ENCODE assay signal across 1 cellular context in the genomic region with DNA sequence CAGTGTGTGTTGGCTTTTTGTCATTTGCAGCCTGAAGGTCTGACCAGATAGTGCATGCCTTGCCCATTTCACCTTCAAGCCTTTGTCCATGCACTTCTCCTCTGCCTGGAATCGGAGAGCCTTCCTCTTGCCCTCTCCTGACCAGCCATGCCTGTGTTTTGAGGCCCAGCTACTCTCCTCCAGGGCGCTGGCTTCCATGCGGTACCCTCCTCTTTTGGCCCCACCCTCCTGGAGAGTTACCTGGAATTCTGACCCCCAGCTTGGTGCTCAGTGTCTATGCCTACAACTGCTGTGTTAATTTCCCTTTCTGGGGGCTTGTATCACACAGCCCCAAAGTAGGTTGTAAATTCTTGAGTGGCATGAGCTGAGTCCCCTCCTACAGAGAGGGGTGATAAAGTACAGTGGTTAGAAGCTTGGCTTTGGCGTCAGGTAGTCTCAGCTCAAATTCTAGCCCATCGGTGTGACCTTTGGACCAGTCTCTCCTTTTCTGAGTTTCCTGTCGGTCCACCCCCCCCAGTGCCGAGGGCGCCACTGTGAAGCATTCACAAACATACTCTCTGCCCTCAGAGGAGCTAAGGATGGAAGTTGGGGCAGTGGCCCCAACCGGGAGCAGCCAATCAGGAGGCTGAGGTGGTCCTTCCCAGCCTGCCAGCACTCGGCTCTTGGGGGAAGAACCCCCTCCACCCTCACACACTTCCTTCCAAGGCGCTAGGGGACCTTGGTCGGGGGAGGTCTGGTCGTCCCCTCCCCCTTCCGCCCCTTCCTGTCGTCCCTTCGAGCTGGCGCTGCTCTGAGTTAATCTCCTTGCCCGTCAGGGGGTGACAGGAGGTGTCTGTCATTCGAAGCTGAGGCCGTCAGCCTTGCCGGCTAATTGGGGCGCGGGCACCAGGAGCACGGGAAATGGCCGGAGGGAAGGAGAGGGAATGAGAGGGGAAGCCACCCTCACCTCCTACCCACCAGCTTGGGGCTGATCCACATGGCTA.
TF ChIP-seq lines count a peak whose summit lies in the region.

No MANE protein-coding gene starts in this region.

TF ChIP-seq in WTC11, 78 proteins besides CTCF, POLR2A, EP300 and RAD21 (continued from another document):
- TF ChIP-seq, protein P1, sequence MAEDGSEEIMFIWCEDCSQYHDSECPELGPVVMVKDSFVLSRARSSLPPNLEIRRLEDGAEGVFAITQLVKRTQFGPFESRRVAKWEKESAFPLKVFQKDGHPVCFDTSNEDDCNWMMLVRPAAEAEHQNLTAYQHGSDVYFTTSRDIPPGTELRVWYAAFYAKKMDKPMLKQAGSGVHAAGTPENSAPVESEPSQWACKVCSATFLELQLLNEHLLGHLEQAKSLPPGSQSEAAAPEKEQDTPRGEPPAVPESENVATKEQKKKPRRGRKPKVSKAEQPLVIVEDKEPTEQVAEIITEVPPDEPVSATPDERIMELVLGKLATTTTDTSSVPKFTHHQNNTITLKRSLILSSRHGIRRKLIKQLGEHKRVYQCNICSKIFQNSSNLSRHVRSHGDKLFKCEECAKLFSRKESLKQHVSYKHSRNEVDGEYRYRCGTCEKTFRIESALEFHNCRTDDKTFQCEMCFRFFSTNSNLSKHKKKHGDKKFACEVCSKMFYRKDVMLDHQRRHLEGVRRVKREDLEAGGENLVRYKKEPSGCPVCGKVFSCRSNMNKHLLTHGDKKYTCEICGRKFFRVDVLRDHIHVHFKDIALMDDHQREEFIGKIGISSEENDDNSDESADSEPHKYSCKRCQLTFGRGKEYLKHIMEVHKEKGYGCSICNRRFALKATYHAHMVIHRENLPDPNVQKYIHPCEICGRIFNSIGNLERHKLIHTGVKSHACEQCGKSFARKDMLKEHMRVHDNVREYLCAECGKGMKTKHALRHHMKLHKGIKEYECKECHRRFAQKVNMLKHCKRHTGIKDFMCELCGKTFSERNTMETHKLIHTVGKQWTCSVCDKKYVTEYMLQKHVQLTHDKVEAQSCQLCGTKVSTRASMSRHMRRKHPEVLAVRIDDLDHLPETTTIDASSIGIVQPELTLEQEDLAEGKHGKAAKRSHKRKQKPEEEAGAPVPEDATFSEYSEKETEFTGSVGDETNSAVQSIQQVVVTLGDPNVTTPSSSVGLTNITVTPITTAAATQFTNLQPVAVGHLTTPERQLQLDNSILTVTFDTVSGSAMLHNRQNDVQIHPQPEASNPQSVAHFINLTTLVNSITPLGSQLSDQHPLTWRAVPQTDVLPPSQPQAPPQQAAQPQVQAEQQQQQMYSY (CRISPR knock-in tag; IDR thresholded peaks at IDR 0.05): no peak; the same call in 1 of the 2 replicates
- TF ChIP-seq ZNF423 (CRISPR knock-in tag; IDR thresholded peaks at IDR 0.05) (peak; percentile 69; the same call in 1 of the 2 replicates), GTF2I (CRISPR knock-in tag; conservative IDR thresholded peaks at IDR 0.05) (no peak), ZNF232 (CRISPR knock-in tag; IDR thresholded peaks at IDR 0.05) (no peak), JAZF1 (CRISPR knock-in tag; IDR thresholded peaks at IDR 0.05) (no peak)
- TF ChIP-seq, protein P2, sequence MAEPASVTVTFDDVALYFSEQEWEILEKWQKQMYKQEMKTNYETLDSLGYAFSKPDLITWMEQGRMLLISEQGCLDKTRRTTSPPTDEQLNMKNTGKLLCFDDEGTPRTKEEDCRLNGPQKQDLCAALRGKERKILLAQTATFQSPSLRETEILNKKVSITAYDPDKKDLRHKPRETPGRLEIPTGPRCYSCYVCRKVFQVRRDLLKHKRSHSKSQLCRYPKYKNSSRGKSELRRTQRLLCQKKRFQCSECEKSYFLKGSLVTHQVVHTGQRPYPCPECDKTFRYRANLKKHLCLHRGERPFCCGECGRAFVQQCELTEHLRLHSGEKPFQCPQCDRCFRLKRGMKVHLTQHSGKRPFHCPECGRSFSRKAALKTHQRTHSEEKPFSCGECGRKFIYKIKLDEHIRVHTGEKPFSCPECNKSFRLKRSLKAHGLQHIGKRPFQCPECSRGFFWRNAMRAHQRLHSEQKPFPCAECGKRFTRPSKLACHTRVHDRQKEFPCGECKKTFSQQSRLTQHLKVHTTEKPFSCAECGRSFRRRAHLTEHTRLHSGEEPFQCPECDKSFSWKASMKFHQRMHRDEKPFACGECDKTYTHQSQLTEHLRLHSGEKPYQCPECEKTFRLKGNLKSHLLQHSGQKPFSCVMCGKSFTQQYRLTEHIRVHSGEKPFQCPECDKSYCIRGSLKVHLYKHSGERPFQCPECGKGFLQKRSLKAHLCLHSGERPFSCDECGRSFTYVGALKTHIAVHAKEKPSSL (CRISPR knock-in tag; conservative IDR thresholded peaks at IDR 0.05): no peak
